ENCODE assay signal across 21 cellular contexts in the genomic region with DNA sequence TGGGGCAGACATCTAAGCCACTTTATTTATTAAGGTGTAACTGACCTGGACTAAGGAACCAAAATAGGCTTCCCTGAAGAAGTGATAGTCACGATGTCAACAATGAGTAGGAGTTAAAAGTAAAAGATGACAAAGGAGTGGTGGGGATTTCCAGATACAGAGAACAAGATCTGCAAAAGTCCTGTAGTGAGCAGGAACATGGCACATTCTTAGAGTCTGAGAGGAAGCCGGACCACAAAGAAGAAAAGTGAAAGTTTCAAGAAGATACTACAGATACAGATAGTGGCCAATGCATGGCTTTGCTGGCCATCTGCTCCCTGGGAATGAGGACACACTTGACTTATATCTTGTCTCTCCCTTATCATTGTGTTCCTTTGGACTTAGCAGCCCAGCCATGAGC.
DNase-seq lines count a peak whose midpoint lies in the region; ATAC-seq and TF ChIP-seq lines count a peak whose summit lies in the region.
"Had no signal": no experiment of that assay in that cellular context is flagged by ENCODE, and none has a peak within 500 bp of the region (broad histone marks: within the 10 kb centered on the region; RNA-seq: fewer than 3 reads in every experiment).

No MANE protein-coding gene starts in this region.

- H3K36me3 ChIP-seq in GM06990 (ENCODE audit: control insufficient read depth, insufficient read depth, low read length) (no peaks in the 10 kb centered on the region), A673 (ENCODE audit: insufficient read depth, low read length, poor library complexity, severe bottlenecking) (no peaks in the 10 kb centered on the region), BE2C (no peaks in the 10 kb centered on the region)
- H3K36me3 ChIP-seq: HAP-1, heart right ventricle, prostate gland, tibial artery had no signal

- H3K27me3 ChIP-seq in GM06990 (replicated peaks; ENCODE audit: control insufficient read depth, insufficient read depth, low read length) (no peaks in the 10 kb centered on the region), A673 (replicated peaks; ENCODE audit: insufficient read depth, low read depth, low read length, poor library complexity) (peaks cover 90% of the 10 kb centered on the region), BE2C (no peaks in the 10 kb centered on the region)
- H3K27me3 ChIP-seq: heart right ventricle, tibial artery had no signal

- TF ChIP-seq CTCF in GM06990 (IDR thresholded peaks at IDR 0.05; ENCODE audit: insufficient read depth, low read length, poor library complexity, severe bottlenecking): no peak
- TF ChIP-seq CTCF in A673 (conservative IDR thresholded peaks at IDR 0.05; ENCODE audit: low read depth, low read length): no peak
- TF ChIP-seq CTCF in BE2C (IDR thresholded peaks at IDR 0.05; ENCODE audit: low read depth, low read length): no peak

- POLR2A ChIA-PET in A673 (lab: Charles Lee; ENCODE audit: low non-redundant PET): interaction anchor here (0.7 kb wide), 1 partner anchor 37 kb away, joined by 4 read pairs; no protein-coding TSS in a partner anchor

- BruUV-seq in A673 (replicated peaks; lab: Mats Ljungman, UMichigan): no TSS peak

- H3K4me3 ChIP-seq in GM06990 (replicated peaks; ENCODE audit: low read depth, low read length) (no peak overlapping the region), A673 (ENCODE audit: low read depth, low read length, poor library complexity, severe bottlenecking) (no peak overlapping the region), BE2C (ENCODE audit: low read depth, low read length) (no peak overlapping the region)
- H3K4me3 ChIP-seq: coronary artery, HAP-1, heart right ventricle, prostate gland, tibial artery had no signal

- CTCF ChIA-PET in A673 (lab: Charles Lee): no interaction called here

- H3K9me3 ChIP-seq in A673 (ENCODE audit: low read depth, low read length, poor library complexity, severe bottlenecking) (no peaks in the 10 kb centered on the region), BE2C (no peaks in the 10 kb centered on the region)
- H3K9me3 ChIP-seq: HAP-1, heart right ventricle, prostate gland, tibial artery had no signal

- ATAC-seq in GM18868 (IDR thresholded peaks at IDR 0.05; ENCODE audit: unreplicated experiment) (peak; percentile 96), HG02678 (IDR thresholded peaks at IDR 0.05; ENCODE audit: unreplicated experiment) (peak; percentile 64), HG03520 (IDR thresholded peaks at IDR 0.05; ENCODE audit: unreplicated experiment) (peak; percentile 77), GM19023 (IDR thresholded peaks at IDR 0.05; ENCODE audit: unreplicated experiment) (no peak)
- ATAC-seq: esophagus mucosa, heart right ventricle had no signal

- peak; percentile 15 for DNase-seq in GM06990 (ENCODE audit: extremely low read depth, insufficient read length)
- no peak for DNase-seq in DMS 273 treated with DMSO at 0.1 percent for 48 hours (lab: John Stamatoyannopoulos, UW)
- no peak for DNase-seq in A673 (ENCODE audit: low spot score)
- DNase-seq in BE2C: no peak
- DNase-seq: ACHN; activated T-cell treated with anti-CD3 and anti-CD28 coated beads, Interleukin-2, amount 50 U/mL, for 24 hours; GDM1; heart right ventricle; Kasumi-1; NCI-H187; NCI-H69; tibial artery had no signal

- H3K27ac ChIP-seq in A673 (ENCODE audit: low read depth, low read length, poor library complexity, severe bottlenecking): no peak overlapping the region
- H3K27ac ChIP-seq: coronary artery, heart right ventricle, prostate gland, RWPE1, tibial artery had no signal

- peaks cover 3% of the 10 kb centered on the region for H3K4me1 ChIP-seq in A673 (ENCODE audit: insufficient read depth, low read length, poor library complexity, severe bottlenecking)
- H3K4me1 ChIP-seq in BE2C: no peaks in the 10 kb centered on the region
- H3K4me1 ChIP-seq: prostate gland, tibial artery had no signal

- intact Hi-C loops in A673 (cut with micrococcal nuclease; ENCODE audit: unreplicated experiment): no loop called here
